Comparison of ENCODE assay signal across 9 cellular contexts in genomic region chr16:88533381-88533831, GRCh38. TPM values are rescaled to one million over a fixed set of nuclear protein-coding genes. Genes with fewer than 3 reads are reported as not detected.
DNase-seq lines count a peak whose midpoint lies in the region; ATAC-seq and TF ChIP-seq lines count a peak whose summit lies in the region.
"Had no signal": no experiment of that assay in that cellular context is flagged by ENCODE, and none has a peak within 500 bp of the region (broad histone marks: within the 10 kb centered on the region; RNA-seq: fewer than 3 reads in every experiment).

No MANE protein-coding gene starts in this region.

- H2AK5ac ChIP-seq in mesenchymal stem cell (ENCODE audit: low read length, severe bottlenecking), result no peak overlapping the region

- H2BK120ac ChIP-seq in mesenchymal stem cell (ENCODE audit: low read depth, low read length), result peak overlapping the region; percentile 93

- H3K9me3 Mint-ChIP-seq in MCF 10A (ENCODE audit: unreplicated experiment), result no peaks in the 10 kb centered on the region

- H3K36me3 Mint-ChIP-seq in MCF 10A (ENCODE audit: insufficient read depth, unreplicated experiment), result peaks cover 27% of the 10 kb centered on the region

- H3K9ac ChIP-seq in mesenchymal stem cell (ENCODE audit: low read length), result peak overlapping the region; percentile 41

- H3K4me1 Mint-ChIP-seq in MCF 10A (ENCODE audit: insufficient read depth, unreplicated experiment), result no peaks in the 10 kb centered on the region

- peak overlapping the region; percentile 99 for H4K91ac ChIP-seq in mesenchymal stem cell (ENCODE audit: low read length)

- intact Hi-C loops in breast epithelium (cut with DNase I; ENCODE audit: low total_unique reads) (no loop called here), MCF 10A (cut with micrococcal nuclease) (no loop called here), upper lobe of right lung (cut with DNase I) (no loop called here)

- 28 to 65% methylated on average over 40 to 62 of the region's 62 CpGs for WGBS in esophagus, 2 donors
- 16% methylated on average over 44 of the region's 62 CpGs for WGBS in mesenchymal stem cell

- H4K8ac ChIP-seq in mesenchymal stem cell (ENCODE audit: low read length), result peak overlapping the region; percentile 96

- no peak for TF ChIP-seq CTCF in breast epithelium (IDR thresholded peaks at IDR 0.05)
- TF ChIP-seq CTCF in MCF 10A (IDR thresholded peaks at IDR 0.05; ENCODE audit: unreplicated experiment), result no peak
- no peak for TF ChIP-seq CTCF in upper lobe of right lung (IDR thresholded peaks at IDR 0.05)

- H3K18ac ChIP-seq in mesenchymal stem cell (ENCODE audit: low read depth in 1 of 2, low read length in 2 of 2), result peak overlapping the region; percentile 92 to 96

- H2BK12ac ChIP-seq in mesenchymal stem cell (ENCODE audit: low read length in 2 of 2), result no peak overlapping the region

- H3K79me1 ChIP-seq in mesenchymal stem cell (replicated peaks; ENCODE audit: low read length, poor library complexity, severe bottlenecking), result peaks cover 6% of the 10 kb centered on the region

- peaks cover 0 to 6% of the 10 kb centered on the region in 2 donors for H3K27me3 ChIP-seq in breast epithelium
- H3K27me3 ChIP-seq in esophagus (ENCODE audit: control insufficient read depth in 1 of 2, insufficient read depth in 2 of 2, low read length in 2 of 2), result no peaks in the 10 kb centered on the region
- H3K27me3 ChIP-seq in mesenchymal stem cell (ENCODE audit: control insufficient read depth in 1 of 2, insufficient read depth in 1 of 2, low read length in 2 of 2), result peaks cover 5 to 7% of the 10 kb centered on the region in 2 experiments
- no peaks in the 10 kb centered on the region for H3K27me3 ChIP-seq in upper lobe of right lung
- no peaks in the 10 kb centered on the region for H3K27me3 ChIP-seq in MG63

- H3K36me3 ChIP-seq in breast epithelium (no peaks in the 10 kb centered on the region), esophagus (ENCODE audit: control insufficient read depth in 2 of 2, insufficient read depth in 2 of 2, low read length in 1 of 2) (peaks cover 0 to 6% of the 10 kb centered on the region in 2 donors), mesenchymal stem cell (ENCODE audit: control insufficient read depth in 1 of 2, insufficient read depth in 2 of 2, low read depth in 1 of 2, low read length in 2 of 2) (peaks cover 0 to 45% of the 10 kb centered on the region in 2 experiments), upper lobe of right lung (no peaks in the 10 kb centered on the region), MG63 (no peaks in the 10 kb centered on the region)

- DNase-seq in breast epithelium (ENCODE audit: low spot score in 2 of 2) (no peak), MCF 10A (ENCODE audit: unreplicated experiment) (no peak), mesenchymal stem cell (peak; percentile 32), upper lobe of right lung (no peak), HT-29 (ENCODE audit: low spot score) (no peak), MG63 (no peak)

- H3K4me3 Mint-ChIP-seq in MCF 10A (ENCODE audit: unreplicated experiment), result no peak overlapping the region
- H3K4me3 Mint-ChIP-seq: B cell had no signal

- no peak for TF ChIP-seq POLR2A in breast epithelium (IDR thresholded peaks at IDR 0.05)

- POLR2A ChIA-PET in MCF 10A (lab: Yijun Ruan, JAX), result interaction anchor here (0.6 to 1.2 kb wide), 2 partner anchors 37 to 153 kb away, joined by 3 to 5 read pairs; partner anchors contain the start of gene ZC3H18

- H3K4ac ChIP-seq in mesenchymal stem cell (ENCODE audit: low read depth in 1 of 2, low read length in 2 of 2), result peak overlapping the region; percentile 80 to 86

- H3K4me1 ChIP-seq in breast epithelium (peaks cover 7 to 8% of the 10 kb centered on the region in 2 donors), esophagus (ENCODE audit: control insufficient read depth in 2 of 2, insufficient read depth in 2 of 2, low read length in 1 of 2) (peaks cover 0 to 21% of the 10 kb centered on the region in 2 donors), mesenchymal stem cell (ENCODE audit: control insufficient read depth, insufficient read depth, low read depth, low read length) (peaks cover 28% of the 10 kb centered on the region), upper lobe of right lung (peaks cover 9% of the 10 kb centered on the region)

- peaks cover 3% of the 10 kb centered on the region for H3K27me3 Mint-ChIP-seq in MCF 10A (ENCODE audit: insufficient read depth, unreplicated experiment)
- H3K27me3 Mint-ChIP-seq: B cell had no signal

- peak overlapping the region; percentile 62 for H3K4me2 ChIP-seq in mesenchymal stem cell (ENCODE audit: low read length, poor library complexity, severe bottlenecking)

- no peak overlapping the region for H3K27ac Mint-ChIP-seq in MCF 10A (ENCODE audit: low read depth, unreplicated experiment)
- H3K27ac Mint-ChIP-seq: B cell had no signal

- H3K27ac ChIP-seq in breast epithelium (peak overlapping the region in 1 of 2 donors; percentile 96), esophagus (ENCODE audit: low read depth in 2 of 2, low read length in 1 of 2) (peak overlapping the region in 1 of 2 donors; percentile 21), mesenchymal stem cell (ENCODE audit: low read length, poor library complexity, severe bottlenecking) (no peak overlapping the region), upper lobe of right lung (peak overlapping the region; percentile 24)

- ATAC-seq in upper lobe of right lung, result peak; percentile 8
- ATAC-seq in GM19463 (IDR thresholded peaks at IDR 0.05; ENCODE audit: unreplicated experiment), result no peak

- H3K9me3 ChIP-seq in breast epithelium (no peaks in the 10 kb centered on the region), esophagus (ENCODE audit: control insufficient read depth in 2 of 2, insufficient read depth in 1 of 2, low read depth in 1 of 2, low read length in 1 of 2) (no peaks in the 10 kb centered on the region), mesenchymal stem cell (ENCODE audit: control insufficient read depth, low read length) (no peaks in the 10 kb centered on the region), upper lobe of right lung (no peaks in the 10 kb centered on the region), MG63 (no peaks in the 10 kb centered on the region)

- H3K14ac ChIP-seq in mesenchymal stem cell (ENCODE audit: low read length in 2 of 2), result peak overlapping the region in 1 of 2 experiments; percentile 65

- BruUV-seq in MCF 10A (replicated peaks; lab: Mats Ljungman, UMichigan), result no TSS peak

- H2BK15ac ChIP-seq in mesenchymal stem cell (ENCODE audit: low read depth, poor library complexity, severe bottlenecking), result peak overlapping the region; percentile 62

- CTCF ChIA-PET in MCF 10A (lab: Yijun Ruan, JAX), result interaction anchor here (0.6 kb wide), 1 partner anchor 25 kb away, joined by 3 read pairs; no protein-coding TSS in a partner anchor

- H2BK5ac ChIP-seq in mesenchymal stem cell (ENCODE audit: low read depth, low read length, poor library complexity, severe bottlenecking), result no peak overlapping the region

- H3K4me3 ChIP-seq in breast epithelium (peak overlapping the region; percentile 43 to 99 (median 73)), esophagus (ENCODE audit: low read depth in 1 of 2, low read length in 2 of 2) (peak overlapping the region; percentile 60 to 71), mesenchymal stem cell (ENCODE audit: insufficient read depth in 1 of 2, low read depth in 1 of 2, low read length in 2 of 2) (peak overlapping the region in 1 of 2 experiments; percentile 65), upper lobe of right lung (peak overlapping the region; percentile 43), MG63 (no peak overlapping the region)

- no peak overlapping the region for H3K23ac ChIP-seq in mesenchymal stem cell (ENCODE audit: low read length in 2 of 2)

- peak overlapping the region; percentile 33 for H2AFZ ChIP-seq in mesenchymal stem cell (ENCODE audit: low read depth, low read length)

RNA-seq across cellular contexts. Expression of gene ZC3H18, which starts 36.8 kb away (rescaled TPM):
- total RNA-seq in breast epithelium (10 to 100 TPM; 12.5 to 14.9 (median 13.3) TPM), MCF 10A (2022) (34.4 and 40.5 TPM in 2 replicates), upper lobe of right lung (44.5 TPM)
- polyA plus RNA-seq in esophagus, result 10 to 100 TPM; 19.1 to 24.5 TPM
- polyA plus RNA-seq in mesenchymal stem cell (2013, experiment 1 of 2), result 20.8 TPM
- 19.8 TPM for polyA plus RNA-seq in mesenchymal stem cell (2013, experiment 2 of 2)
- 20.2 and 28.9 TPM in 2 replicates for total RNA-seq in HT-29 (2014; rRNA removed; shearing (Covaris generic))
- total RNA-seq in MG63 (2014; rRNA removed; shearing (Covaris generic); ENCODE audit: low replicate concordance), result 10.9 and 13.2 TPM in 2 replicates
